16 cellular contexts compared by ENCODE assay signal in the genomic region with DNA sequence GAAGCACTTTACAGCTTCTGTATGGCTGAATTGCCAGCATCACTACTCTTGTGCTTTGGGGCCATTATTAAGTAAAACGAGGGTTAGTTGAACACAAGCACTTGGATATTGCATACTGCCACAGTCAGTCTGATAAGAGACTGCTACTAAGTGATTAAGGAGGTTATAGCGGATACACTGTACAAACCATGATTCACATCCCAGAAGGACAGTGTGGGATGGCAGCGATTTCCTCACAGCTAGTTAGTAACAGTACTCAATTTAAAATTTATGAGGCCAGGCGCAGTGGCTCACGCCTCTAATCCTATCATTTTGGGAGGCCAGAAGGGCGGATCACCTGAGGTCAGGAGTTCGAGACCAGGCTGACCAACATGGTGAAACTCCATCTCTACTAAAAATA. TPM values are rescaled to one million over a fixed set of nuclear protein-coding genes. Genes with fewer than 3 reads are reported as not detected.
DNase-seq lines count a peak whose midpoint lies in the region; ATAC-seq, FAIRE-seq and TF ChIP-seq lines count a peak whose summit lies in the region.
"Had no signal": no experiment of that assay in that cellular context is flagged by ENCODE, and none has a peak within 500 bp of the region (broad histone marks: within the 10 kb centered on the region; RNA-seq: fewer than 3 reads in every experiment).

No MANE protein-coding gene starts in this region.

- in situ Hi-C loops in brain microvascular endothelial cell (cut with HindIII; ENCODE audit: low pct_ligation_motif_present, low sequenced_read_pairs), result no loop called here

- POLR2A ChIA-PET in CD8-positive, alpha-beta memory T cell (lab: Charles Lee), result no interaction called here

- peak overlapping the region in 6 of 7 donors; percentile 7 to 86 (median 46) for H3K4me3 Mint-ChIP-seq in CD8-positive, alpha-beta memory T cell
- H3K4me3 Mint-ChIP-seq in IgD-negative memory B cell, result peak overlapping the region in 1 of 4 donors; percentile 95
- H3K4me3 Mint-ChIP-seq in mesothelial cell of epicardium, result peak overlapping the region; percentile 47
- H3K4me3 Mint-ChIP-seq: dendritic cell treated with granulocyte-macrophage colony-stimulating factor and Interleukin-4, amounts not matched to agents 40 ng/mL and 50 ng/mL, for 4 days had no signal

- no peaks in the 10 kb centered on the region for H3K9me3 Mint-ChIP-seq in CD8-positive, alpha-beta memory T cell
- H3K9me3 Mint-ChIP-seq in IgD-negative memory B cell (peaks cover 0 to 2% (median 0%) of the 10 kb centered on the region in 3 donors), mesothelial cell of epicardium (no peaks in the 10 kb centered on the region)
- H3K9me3 Mint-ChIP-seq: dendritic cell treated with granulocyte-macrophage colony-stimulating factor and Interleukin-4, amounts not matched to agents 40 ng/mL and 50 ng/mL, for 4 days had no signal

- peaks cover 0 to 3% of the 10 kb centered on the region in 2 donors for H3K27me3 Mint-ChIP-seq in CD8-positive, alpha-beta memory T cell
- no peaks in the 10 kb centered on the region for H3K27me3 Mint-ChIP-seq in IgD-negative memory B cell
- H3K27me3 Mint-ChIP-seq in mesothelial cell of epicardium (ENCODE audit: low read depth), result no peaks in the 10 kb centered on the region
- H3K27me3 Mint-ChIP-seq: B cell had no signal

- H3K36me3 Mint-ChIP-seq in CD8-positive, alpha-beta memory T cell, result peaks cover 0 to 20% (median 0%) of the 10 kb centered on the region in 3 donors
- peaks cover 2% of the 10 kb centered on the region for H3K36me3 Mint-ChIP-seq in IgD-negative memory B cell
- H3K36me3 Mint-ChIP-seq in mesothelial cell of epicardium, result no peaks in the 10 kb centered on the region

- no peaks in the 10 kb centered on the region for H3K36me3 ChIP-seq in CD8-positive, alpha-beta memory T cell (ENCODE audit: insufficient read depth, low read length)
- H3K36me3 ChIP-seq in brain microvascular endothelial cell (replicated peaks) (no peaks in the 10 kb centered on the region), upper lobe of right lung (no peaks in the 10 kb centered on the region)

- H3K4me1 Mint-ChIP-seq in CD8-positive, alpha-beta memory T cell, result peaks cover 18 to 22% (median 22%) of the 10 kb centered on the region in 3 donors
- H3K4me1 Mint-ChIP-seq in IgD-negative memory B cell, result peaks cover 8 to 14% (median 14%) of the 10 kb centered on the region in 3 donors
- peaks cover 20% of the 10 kb centered on the region for H3K4me1 Mint-ChIP-seq in mesothelial cell of epicardium

- H3K4me1 ChIP-seq in CD8-positive, alpha-beta memory T cell (ENCODE audit: insufficient read depth, low read length), result no peaks in the 10 kb centered on the region
- H3K4me1 ChIP-seq in upper lobe of right lung, result peaks cover 7% of the 10 kb centered on the region

- CTCF ChIA-PET in CD8-positive, alpha-beta memory T cell (lab: Charles Lee), result no interaction called here

- peak overlapping the region in 2 of 8 donors; percentile 19 to 64 for H3K27ac Mint-ChIP-seq in CD8-positive, alpha-beta memory T cell
- H3K27ac Mint-ChIP-seq in IgD-negative memory B cell (peak overlapping the region in 2 of 3 donors; percentile 23 to 93), mesothelial cell of epicardium (peak overlapping the region; percentile 71)
- H3K27ac Mint-ChIP-seq: B cell; dendritic cell treated with granulocyte-macrophage colony-stimulating factor and Interleukin-4, amounts not matched to agents 40 ng/mL and 50 ng/mL, for 4 days had no signal

- H3K27me3 ChIP-seq in CD8-positive, alpha-beta memory T cell (ENCODE audit: insufficient read depth, low read length, poor library complexity, severe bottlenecking), result no peaks in the 10 kb centered on the region
- no peaks in the 10 kb centered on the region for H3K27me3 ChIP-seq in brain microvascular endothelial cell (replicated peaks)
- H3K27me3 ChIP-seq in upper lobe of right lung, result no peaks in the 10 kb centered on the region

- DNase-seq in CD8-positive, alpha-beta memory T cell, result no peak
- peak; percentile 14 for DNase-seq in brain microvascular endothelial cell
- no peak for DNase-seq in mesothelial cell of epicardium (ENCODE audit: low spot score in 2 of 2, unreplicated experiment in 2 of 2)
- DNase-seq in stimulated activated CD4-positive, alpha-beta T cell treated with anti-CD3 and anti-CD28 coated beads, Interleukin-15, amount 100 ng/mL, for 24 hours, result no peak
- DNase-seq in urothelium cell line (ENCODE audit: low spot score), result no peak
- no peak for DNase-seq in upper lobe of right lung
- DNase-seq: activated CD4-positive, CD25-positive, alpha-beta regulatory T cell treated with anti-CD3 and anti-CD28 coated beads, Interleukin-2, amount 50 U/mL, for 72 hours; NCI-H1105 treated with DMSO at 0.1 percent for 48 hours; OCI-M1; stimulated activated CD4-positive, alpha-beta T cell treated with anti-CD3 and anti-CD28 coated beads, Interleukin-2, amount 100 ng/mL, for 24 hours had no signal

- no peak for TF ChIP-seq CTCF in brain microvascular endothelial cell (IDR thresholded peaks at IDR 0.05; ENCODE audit: low read depth, low read length, missing control alignments)
- no peak for TF ChIP-seq CTCF in mesothelial cell of epicardium (IDR thresholded peaks at IDR 0.05; ENCODE audit: unreplicated experiment)
- no peak for TF ChIP-seq CTCF in upper lobe of right lung (IDR thresholded peaks at IDR 0.05)

- intact Hi-C loops in upper lobe of right lung (cut with DNase I), result no loop called here

- no peak for FAIRE-seq in urothelium cell line (lab: Jason Lieb, UNC)
- FAIRE-seq: frontal cortex, keratinocyte had no signal

- H3K27ac ChIP-seq in CD8-positive, alpha-beta memory T cell (ENCODE audit: low read depth, low read length), result no peak overlapping the region
- no peak overlapping the region for H3K27ac ChIP-seq in brain microvascular endothelial cell
- H3K27ac ChIP-seq in upper lobe of right lung, result no peak overlapping the region

- no peaks in the 10 kb centered on the region for H3K9me3 ChIP-seq in CD8-positive, alpha-beta memory T cell (ENCODE audit: low read length)
- no peaks in the 10 kb centered on the region for H3K9me3 ChIP-seq in upper lobe of right lung

- H3K4me3 ChIP-seq in CD8-positive, alpha-beta memory T cell (ENCODE audit: low read length), result no peak overlapping the region
- H3K4me3 ChIP-seq in brain microvascular endothelial cell (ENCODE audit: low read depth, low read length) (no peak overlapping the region), upper lobe of right lung (no peak overlapping the region)

- no peak for ATAC-seq in HG03432 (IDR thresholded peaks at IDR 0.05; ENCODE audit: unreplicated experiment)
- ATAC-seq in upper lobe of right lung, result no peak

RNA-seq across cellular contexts. Expression of a gene that starts 2.6 kb away (rescaled TPM):
- 1 to 10 TPM; 9.7 TPM for total RNA-seq in CD8-positive, alpha-beta memory T cell
- 3.1 TPM for polyA plus RNA-seq in CD8-positive, alpha-beta memory T cell
- 4.7 TPM for polyA plus RNA-seq in IgD-negative memory B cell
- total RNA-seq in mesothelial cell of epicardium, result 75.8 to 81.4 TPM (median 76.5 TPM) in 3 replicates
- 139 TPM for total RNA-seq in upper lobe of right lung
